Comparison of ENCODE assay signal across 25 cellular contexts in genomic region chr2:185859506-185859905, GRCh38.
"Had no signal": no experiment of that assay in that cellular context is flagged by ENCODE, and none has a peak within 500 bp of the region (broad histone marks: within the 10 kb centered on the region; RNA-seq: fewer than 3 reads in every experiment).

No MANE protein-coding gene starts in this region.

- H3K4me3 Mint-ChIP-seq: activated CD4-positive, alpha-beta T cell treated with anti-CD3 and anti-CD28 coated beads, Interleukin-2, amount 10 ng/mL, durations not matched to agents 7 days and 5 days; activated CD8-positive, alpha-beta T cell treated with anti-CD3 and anti-CD28 coated beads, Interleukin-2, amount 10 ng/mL, durations not matched to agents 7 days and 5 days; activated naive CD8-positive, alpha-beta T cell; naive B cell; T-helper 2 cell treated with Interferon-gamma antibody and Interleukin-4, amounts not matched to agents 5 μg/mL and 100 μg/mL, for 36 hours; type B pancreatic cell had no signal

- DNase-seq: activated CD4-positive, alpha-beta T cell treated with anti-CD3 and anti-CD28 coated beads, Interleukin-2, amount 10 ng/mL, durations not matched to agents 7 days and 5 days; activated CD8-positive, alpha-beta T cell treated with anti-CD3 and anti-CD28 coated beads, Interleukin-2, amount 10 ng/mL, durations not matched to agents 7 days and 5 days; amniotic stem cell; erythroblast; heart left ventricle; islet precursor cell; left cardiac atrium; mesenchymal stem cell; mucosa of descending colon; naive B cell; occipital lobe; posterior cingulate gyrus; stimulated activated CD4-positive, alpha-beta T cell treated with anti-CD3 and anti-CD28 coated beads, Interleukin-15, amount 100 ng/mL, for 24 hours; stimulated activated CD8-positive, alpha-beta memory T cell treated with anti-CD3 and anti-CD28 coated beads, Interleukin-4, amount 100 ng/mL, for 48 hours; stimulated activated naive CD4-positive, alpha-beta T cell; testis had no signal

- H3K4me3 ChIP-seq: cardiac muscle cell, heart left ventricle, mucosa of descending colon, smooth muscle cell, testis, vagina had no signal

- ATAC-seq: activated CD4-positive, CD25-positive, alpha-beta regulatory T cell treated with anti-CD3 and anti-CD28 coated beads, Interleukin-2, amount 50 U/mL, for 24 hours; activated CD8-positive, alpha-beta T cell treated with anti-CD3 and anti-CD28 coated beads, Interleukin-2, amount 10 ng/mL, durations not matched to agents 7 days and 5 days; heart left ventricle; left cardiac atrium; mucosa of descending colon; sciatic nerve had no signal

- H3K9me3 ChIP-seq: mucosa of descending colon, testis, vagina had no signal

- H3K4me1 ChIP-seq: heart left ventricle, testis, vagina had no signal

- H3K27ac ChIP-seq: cardiac muscle cell, heart left ventricle, testis, vagina, VCaP had no signal

- H3K27me3 ChIP-seq: cardiac muscle cell, heart left ventricle, testis, vagina had no signal

- H3K27me3 Mint-ChIP-seq: activated CD4-positive, alpha-beta T cell treated with anti-CD3 and anti-CD28 coated beads, Interleukin-2, amount 10 ng/mL, durations not matched to agents 7 days and 5 days; activated naive CD8-positive, alpha-beta T cell; naive B cell; type B pancreatic cell had no signal

- H3K9me3 Mint-ChIP-seq: type B pancreatic cell had no signal

- H3K4me1 Mint-ChIP-seq: activated CD4-positive, alpha-beta T cell treated with anti-CD3 and anti-CD28 coated beads, Interleukin-2, amount 10 ng/mL, durations not matched to agents 7 days and 5 days; naive B cell had no signal

- H3K4me2 ChIP-seq: smooth muscle cell had no signal

- H3K27ac Mint-ChIP-seq: activated CD4-positive, alpha-beta T cell treated with anti-CD3 and anti-CD28 coated beads, Interleukin-2, amount 10 ng/mL, durations not matched to agents 7 days and 5 days; activated CD8-positive, alpha-beta T cell treated with anti-CD3 and anti-CD28 coated beads, Interleukin-2, amount 10 ng/mL, durations not matched to agents 7 days and 5 days; activated naive CD8-positive, alpha-beta T cell; naive B cell; T-helper 2 cell treated with Interferon-gamma antibody and Interleukin-4, amounts not matched to agents 5 μg/mL and 100 μg/mL, for 36 hours; type B pancreatic cell had no signal

- H3K36me3 ChIP-seq: cardiac muscle cell, heart left ventricle, vagina had no signal

- H3K36me3 Mint-ChIP-seq: type B pancreatic cell had no signal
